ENCODE assay signal across 32 cellular contexts in the genomic region with DNA sequence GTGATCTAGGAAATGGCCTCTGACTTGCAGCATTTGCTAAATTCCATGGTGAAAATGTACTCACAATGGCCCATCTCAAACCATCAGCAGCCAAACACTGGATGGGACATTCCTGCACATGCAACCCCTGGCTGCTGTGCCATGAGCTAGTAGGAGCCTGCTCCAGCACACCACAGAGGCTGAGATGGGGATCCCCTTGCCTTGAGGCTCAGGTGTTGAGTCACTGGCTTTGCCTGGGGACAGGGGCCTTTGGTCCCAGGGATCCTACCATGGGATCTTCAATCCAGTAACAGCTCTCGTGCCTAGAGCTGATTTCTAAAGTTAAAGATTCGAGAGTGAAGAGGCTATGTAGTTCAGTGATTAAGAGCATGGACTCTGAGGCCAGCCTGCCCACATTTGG. TPM values are rescaled to one million over a fixed set of nuclear protein-coding genes. Genes with fewer than 3 reads are reported as not detected.
"Had no signal": no experiment of that assay in that cellular context is flagged by ENCODE, and none has a peak within 500 bp of the region (broad histone marks: within the 10 kb centered on the region; RNA-seq: fewer than 3 reads in every experiment).

No MANE protein-coding gene starts in this region.

- H3K27ac ChIP-seq: left lung, lower lobe of right lung, neural progenitor cell, neutrophil, parathyroid adenoma, right atrium auricular region, skin epidermis, stomach, testis, thyroid gland, transverse colon, upper lobe of left lung, vagina had no signal

- H3K36me3 ChIP-seq: left lung, lower lobe of right lung, neural progenitor cell, neutrophil, right atrium auricular region, stomach, thyroid gland, transverse colon, upper lobe of left lung, vagina had no signal

- FAIRE-seq: kidney had no signal

- H3K9me3 ChIP-seq: lower lobe of right lung, neutrophil, right atrium auricular region, stomach, testis, thyroid gland, transverse colon, upper lobe of left lung, vagina had no signal

- H3K79me2 ChIP-seq: parathyroid adenoma had no signal

- H3K4me1 ChIP-seq: neural progenitor cell, parathyroid adenoma, right atrium auricular region, testis, thyroid gland, vagina had no signal

- ATAC-seq: left colon; left lung; lower lobe of right lung; natural killer cell; sciatic nerve; stimulated activated naive B cell treated with anti-CD40 and anti-IgM and Interleukin-4, amounts not matched to agents 10 μg/mL and 1 μg/mL and 100 μg/mL, for 72 hours; stimulated activated naive CD8-positive, alpha-beta T cell treated with anti-CD3 and anti-CD28 coated beads, Interleukin-15, Interleukin-2, amounts not matched to agents 100 U/mL and 50 U/mL, for 24 hours had no signal

- H3K4me2 ChIP-seq: neural progenitor cell had no signal

- H3K27me3 ChIP-seq: left lung, neural progenitor cell, right atrium auricular region, stomach, testis, thyroid gland, upper lobe of left lung, vagina had no signal

- H3K9ac ChIP-seq: neural progenitor cell, parathyroid adenoma had no signal

- H2AFZ ChIP-seq: neural progenitor cell, parathyroid adenoma had no signal

- DNase-seq: hippocampal formation; kidney; left colon; lower lobe of right lung; mesendoderm; naive B cell; natural killer cell; nephron progenitor cell; occipital lobe; stimulated activated CD4-positive, alpha-beta T cell treated with anti-CD3 and anti-CD28 coated beads, Interleukin-12 subunit alpha, Interleukin-12 subunit beta, amount 100 ng/mL, for 4 hours; stimulated activated CD4-positive, alpha-beta T cell treated with anti-CD3 and anti-CD28 coated beads, Interleukin-15, amount 100 ng/mL, for 24 hours; stimulated activated CD4-positive, alpha-beta T cell treated with anti-CD3 and anti-CD28 coated beads, Interleukin-2, amount 100 ng/mL, for 24 hours; stimulated activated CD4-positive, alpha-beta T cell treated with anti-CD3 and anti-CD28 coated beads, Interleukin-4, amount 100 ng/mL, for 1 hour; stimulated activated naive B cell treated with anti-CD40 and anti-IgM and Interleukin-4, amounts not matched to agents 10 μg/mL and 1 μg/mL and 100 μg/mL, for 72 hours; stimulated activated naive CD8-positive, alpha-beta T cell treated with anti-CD3 and anti-CD28 coated beads, Interleukin-15, Interleukin-2, amounts not matched to agents 100 U/mL and 50 U/mL, for 24 hours; stomach; testis; thyroid gland; transverse colon had no signal

- H3K4me3 ChIP-seq: left lung, lower lobe of right lung, neural progenitor cell, right atrium auricular region, skin epidermis, stomach, testis, thyroid gland, transverse colon, upper lobe of left lung, vagina had no signal

RNA-seq across cellular contexts. Expression of a gene that starts 16.2 kb away (rescaled TPM):
- total RNA-seq: mononuclear cell, natural killer cell, osteocyte, posterior vena cava, pulmonary artery endothelial cell, right atrium auricular region had no signal
